Comparison of ENCODE assay signal across 29 cellular contexts in the genomic region with DNA sequence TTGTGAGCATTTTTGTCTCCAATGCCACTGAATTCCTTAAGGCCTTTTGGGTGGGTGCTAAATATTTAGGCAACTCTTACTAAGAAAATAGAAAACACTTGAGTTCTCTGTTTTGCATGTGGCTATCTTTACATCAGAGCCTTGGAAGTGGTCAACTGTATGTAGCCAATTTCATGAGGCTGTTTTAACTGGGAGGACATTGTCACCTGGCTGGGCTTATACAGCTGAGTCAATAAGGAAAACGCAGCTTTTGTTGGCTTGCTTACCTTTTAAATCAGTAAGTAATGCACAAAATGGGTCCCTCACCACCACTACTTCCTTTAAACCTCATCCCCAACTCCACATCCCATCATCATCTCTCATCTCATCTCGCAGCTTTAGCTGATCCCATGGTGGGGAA.
"Had no signal": no experiment of that assay in that cellular context is flagged by ENCODE, and none has a peak within 500 bp of the region (broad histone marks: within the 10 kb centered on the region; RNA-seq: fewer than 3 reads in every experiment).

No MANE protein-coding gene starts in this region.

- H3K4me3 ChIP-seq: cardiac muscle cell, MG63, PC-9, SJCRH30, SK-N-MC had no signal

- H3K4me1 ChIP-seq: SJCRH30 had no signal

- DNase-seq: activated CD4-positive, alpha-beta T cell treated with anti-CD3 and anti-CD28 coated beads, Interleukin-2, amount 10 ng/mL, durations not matched to agents 24 days and 14 days; activated CD4-positive, alpha-beta T cell treated with anti-CD3 and anti-CD28 coated beads, Interleukin-2, amount 50 U/mL, for 4 hours; activated CD8-positive, alpha-beta T cell treated with anti-CD3 and anti-CD28 coated beads for 36 hours; activated effector memory CD4-positive, alpha-beta T cell treated with anti-CD3 and anti-CD28 coated beads, Interleukin-2, amount 50 U/mL, for 16 hours; activated naive CD4-positive, alpha-beta T cell; activated naive CD4-positive, alpha-beta T cell treated with anti-CD3 and anti-CD28 coated beads, Interleukin-2, amount 50 U/mL, for 16 hours; activated naive CD8-positive, alpha-beta T cell treated with anti-CD3 and anti-CD28 coated beads for 36 hours; activated T-cell treated with anti-CD3 and anti-CD28 coated beads, Interleukin-2, amount 50 U/mL, for 1 hour; activated T-cell treated with anti-CD3 and anti-CD28 coated beads, Interleukin-2, amount 50 U/mL, for 72 hours; amniotic stem cell; aorta; cortex of kidney; MG63; NCI-H1048; NCI-H1436 treated with DMSO at 0.1 percent for 48 hours; NCI-H1694 treated with DMSO at 0.1 percent for 48 hours; NCI-H2029; NCI-H345; NCI-H526 treated with DMSO at 0.1 percent for 48 hours; NK-92 treated with Interleukin-12 subunit alpha and Interleukin-12 subunit beta, amount 100 ng/mL, for 24 hours; PC-9; SJCRH30 had no signal

- H3K27ac ChIP-seq: cardiac muscle cell, PC-9, RWPE1, SJCRH30, SK-N-MC had no signal

- H2AFZ ChIP-seq: PC-9 had no signal

- FAIRE-seq: RCC 7860, TTC549 had no signal

- H3K36me3 ChIP-seq: cardiac muscle cell, MG63, SJCRH30 had no signal

- H3K27me3 ChIP-seq: cardiac muscle cell, MG63, SJCRH30 had no signal

- ATAC-seq: activated CD8-positive, alpha-beta T cell treated with anti-CD3 and anti-CD28 coated beads for 36 hours; activated T-cell treated with anti-CD3 and anti-CD28 coated beads, Interleukin-2, amount 50 U/mL, for 72 hours; activated T-helper 17 cell treated with anti-CD3 and anti-CD28 coated beads, Interleukin-2, amount 50 U/mL, for 72 hours; Right ventricle myocardium inferior had no signal

- H3K4me2 ChIP-seq: PC-9 had no signal

- H3K9me3 ChIP-seq: MG63, SJCRH30 had no signal
